ENCODE assay signal across 8 cellular contexts in the genomic region with DNA sequence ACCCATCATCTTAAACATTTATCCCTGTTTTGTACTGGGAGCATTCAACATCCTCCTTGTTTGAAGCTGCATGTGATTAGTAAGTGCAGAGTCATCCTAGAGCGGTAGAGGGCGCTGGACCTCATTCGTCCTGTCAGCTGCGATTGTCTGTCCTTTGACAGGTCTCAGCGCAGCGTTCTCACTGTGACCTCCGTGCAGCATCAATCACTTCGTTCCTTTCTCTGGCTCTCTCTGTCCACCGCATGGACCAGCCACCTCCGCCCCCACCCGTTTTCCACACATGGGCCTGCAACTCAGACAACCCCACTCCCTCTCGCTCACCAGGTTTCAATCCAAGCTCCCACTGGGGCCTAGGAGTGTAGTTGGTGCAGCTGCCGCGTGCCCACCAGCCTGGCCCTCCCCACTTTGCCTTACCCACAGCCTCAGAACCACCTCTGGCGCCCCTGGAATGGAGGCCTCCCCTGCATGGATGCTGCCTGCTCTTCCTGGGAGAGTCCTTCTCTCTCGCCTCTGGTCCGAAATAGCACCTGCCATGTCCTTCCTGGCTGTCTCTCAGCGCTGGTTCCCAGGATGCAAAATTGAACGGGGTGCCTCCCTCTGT.
DNase-seq lines count a peak whose midpoint lies in the region; ATAC-seq and TF ChIP-seq lines count a peak whose summit lies in the region.

No MANE protein-coding gene starts in this region.

- peaks cover 2% of the 10 kb centered on the region for H3K9me3 Mint-ChIP-seq in memory B cell

- H3K27ac Mint-ChIP-seq in memory B cell: no peak overlapping the region

- H3K36me3 Mint-ChIP-seq in memory B cell: peaks cover 3% of the 10 kb centered on the region

- DNase-seq in NCI-H2029 (lab: John Stamatoyannopoulos, UW) (peak; percentile 14), memory B cell (ENCODE audit: low spot score in 2 of 2) (peak in 1 of 2 donors; percentile 28)
- peak; percentile 51 to 52 for DNase-seq in activated CD4-positive, alpha-beta T cell treated with anti-CD3 and anti-CD28 coated beads, Interleukin-2, amount 50 U/mL, for 4 hours
- peak; percentile 28 for DNase-seq in effector CD8-positive, alpha-beta T cell (lab: John Stamatoyannopoulos, UW)
- DNase-seq in stimulated activated CD8-positive, alpha-beta memory T cell treated with anti-CD3 and anti-CD28 coated beads, Interleukin-7, amount 100 ng/mL, for 24 hours (ENCODE audit: low read depth): peak; percentile 20

- ATAC-seq in memory B cell (ENCODE audit: low read depth) (peak; percentile 55), GM21360 (IDR thresholded peaks at IDR 0.05; ENCODE audit: unreplicated experiment) (no peak), HG03139 (IDR thresholded peaks at IDR 0.05; ENCODE audit: unreplicated experiment) (no peak)

- peak; percentile 77 for TF ChIP-seq CTCF in GM12874 (IDR thresholded peaks at IDR 0.05; ENCODE audit: insufficient read depth, low read depth, low read length)

- H3K27me3 Mint-ChIP-seq in memory B cell: peaks cover 12% of the 10 kb centered on the region

- H3K4me3 Mint-ChIP-seq in memory B cell: peak overlapping the region; percentile 7

- H3K4me1 Mint-ChIP-seq in memory B cell: peaks cover 7% of the 10 kb centered on the region
